ENCODE assay signal across 1 cellular context in genomic region chr4:70704333-70705145, GRCh38.
TF ChIP-seq lines count a peak whose summit lies in the region.

No MANE protein-coding gene starts in this region.

TF ChIP-seq in WTC11, 78 proteins besides CTCF, POLR2A, EP300 and RAD21 (continued from another document and continues in another):
- TF ChIP-seq HMGXB4 (CRISPR knock-in tag; IDR thresholded peaks at IDR 0.05): peak; percentile 60; the same call in 1 of the 2 replicates
- TF ChIP-seq TP53 (CRISPR knock-in tag; IDR thresholded peaks at IDR 0.05): peak; percentile 92; the same call in 1 of the 2 replicates
- no peak for TF ChIP-seq NFYB (CRISPR knock-in tag; conservative IDR thresholded peaks at IDR 0.05; ENCODE audit: low read depth)
- TF ChIP-seq CBFB (CRISPR knock-in tag; IDR thresholded peaks at IDR 0.05; ENCODE audit: low read depth): peak; percentile 53; the same call in 1 of the 2 replicates
- TF ChIP-seq ZNF425 (CRISPR knock-in tag; conservative IDR thresholded peaks at IDR 0.05): no peak
- TF ChIP-seq EMX1 (CRISPR knock-in tag; IDR thresholded peaks at IDR 0.05): no peak
- no peak for TF ChIP-seq MLX (CRISPR knock-in tag; IDR thresholded peaks at IDR 0.05)
- no peak for TF ChIP-seq SMAD4 (CRISPR knock-in tag; IDR thresholded peaks at IDR 0.05)
- TF ChIP-seq JAZF1 (CRISPR knock-in tag; IDR thresholded peaks at IDR 0.05): no peak
- no peak for TF ChIP-seq RORB (CRISPR knock-in tag; IDR thresholded peaks at IDR 0.05)
- peak; percentile 58; the same call in 1 of the 2 replicates for TF ChIP-seq E2F5 (CRISPR knock-in tag; IDR thresholded peaks at IDR 0.05)
- no peak for TF ChIP-seq RELA (CRISPR knock-in tag; IDR thresholded peaks at IDR 0.05; ENCODE audit: borderline replicate concordance)
- no peak for TF ChIP-seq MXD4 (CRISPR knock-in tag; IDR thresholded peaks at IDR 0.05; ENCODE audit: borderline replicate concordance)
- TF ChIP-seq KAT7 (CRISPR knock-in tag; IDR thresholded peaks at IDR 0.05; ENCODE audit: borderline replicate concordance): peak; percentile 13; the same call in 1 of the 2 replicates
- TF ChIP-seq HMGA2 (CRISPR knock-in tag; IDR thresholded peaks at IDR 0.05): no peak
- TF ChIP-seq ZNF512 (CRISPR knock-in tag; IDR thresholded peaks at IDR 0.05; ENCODE audit: borderline replicate concordance): no peak
- TF ChIP-seq GRHL2 (CRISPR knock-in tag; IDR thresholded peaks at IDR 0.05; ENCODE audit: insufficient replicate concordance, severe bottlenecking): no peak
- no peak for TF ChIP-seq E2F4 (CRISPR knock-in tag; IDR thresholded peaks at IDR 0.05; ENCODE audit: borderline replicate concordance, low read depth)
- no peak for TF ChIP-seq IRF1 (CRISPR knock-in tag; IDR thresholded peaks at IDR 0.05)
- TF ChIP-seq FOXP4 (CRISPR knock-in tag; IDR thresholded peaks at IDR 0.05): peak; percentile 31; the same call in 1 of the 2 replicates
- TF ChIP-seq ZNF317 (CRISPR knock-in tag; IDR thresholded peaks at IDR 0.05; ENCODE audit: borderline replicate concordance, low read depth): no peak
- no peak for TF ChIP-seq ZBTB43 (CRISPR knock-in tag; IDR thresholded peaks at IDR 0.05)
- no peak for TF ChIP-seq ELF4 (CRISPR knock-in tag; IDR thresholded peaks at IDR 0.05; ENCODE audit: low read depth)
- no peak; the same call in 1 of the 2 replicates for TF ChIP-seq MAX (CRISPR knock-in tag; IDR thresholded peaks at IDR 0.05)
- no peak; the same call in 1 of the 2 replicates for TF ChIP-seq ZNF281 (CRISPR knock-in tag; IDR thresholded peaks at IDR 0.05)
- TF ChIP-seq ZNF121 (CRISPR knock-in tag; IDR thresholded peaks at IDR 0.05): no peak
- TF ChIP-seq ETV6 (CRISPR knock-in tag; IDR thresholded peaks at IDR 0.05): peak; percentile 57; the same call in 1 of the 2 replicates
- 0 out of 2 replicates have a peak, but pooled peaks have one; percentile 10 for TF ChIP-seq ATF1 (CRISPR knock-in tag; IDR thresholded peaks at IDR 0.05)
- no peak for TF ChIP-seq NR2C2 (CRISPR knock-in tag; IDR thresholded peaks at IDR 0.05)
- TF ChIP-seq ARID4B (CRISPR knock-in tag; IDR thresholded peaks at IDR 0.05; ENCODE audit: borderline replicate concordance): no peak
- TF ChIP-seq NR3C1 (CRISPR knock-in tag; conservative IDR thresholded peaks at IDR 0.05; ENCODE audit: low read depth): no peak; the same call in 1 of the 2 replicates
